Comparison of ENCODE assay signal across 21 cellular contexts in genomic region chr11:131373756-131374155, GRCh38. TPM values are rescaled to one million over a fixed set of nuclear protein-coding genes. Genes with fewer than 3 reads are reported as not detected.
"Had no signal": no experiment of that assay in that cellular context is flagged by ENCODE, and none has a peak within 500 bp of the region (broad histone marks: within the 10 kb centered on the region; RNA-seq: fewer than 3 reads in every experiment).

No MANE protein-coding gene starts in this region.

- H3K9me3 ChIP-seq: MG63, SK-N-SH had no signal

- H3K36me3 ChIP-seq: MG63 had no signal

- H3K9ac ChIP-seq: KMS-11, SK-N-SH had no signal

- H3K4me2 ChIP-seq: KMS-11, SK-N-SH had no signal

- H3K27ac ChIP-seq: HL-60, KMS-11 had no signal

- DNase-seq: MG63, NCI-H1092, NCI-H1105 treated with DMSO at 0.1 percent for 48 hours, NCI-H1417 treated with DMSO at 0.1 percent for 48 hours, NCI-H146, NCI-H1694 treated with DMSO at 0.1 percent for 48 hours, NCI-H1930, NCI-H2081, NCI-H2107, NCI-H2227 treated with DMSO at 0.1 percent for 48 hours, NCI-H526 treated with DMSO at 0.1 percent for 48 hours, NCI-H774, RPMI8226, SHP77, SK-N-SH, SW 1271, T-cell had no signal

- H3K4me3 ChIP-seq: K562, MG63 had no signal

RNA-seq across cellular contexts. Expression of gene NTM, which starts 3.3 kb away (rescaled TPM):
- polyA plus RNA-seq: IgD-negative memory B cell, K562 had no signal
